ENCODE assay signal across 33 cellular contexts in the genomic region with DNA sequence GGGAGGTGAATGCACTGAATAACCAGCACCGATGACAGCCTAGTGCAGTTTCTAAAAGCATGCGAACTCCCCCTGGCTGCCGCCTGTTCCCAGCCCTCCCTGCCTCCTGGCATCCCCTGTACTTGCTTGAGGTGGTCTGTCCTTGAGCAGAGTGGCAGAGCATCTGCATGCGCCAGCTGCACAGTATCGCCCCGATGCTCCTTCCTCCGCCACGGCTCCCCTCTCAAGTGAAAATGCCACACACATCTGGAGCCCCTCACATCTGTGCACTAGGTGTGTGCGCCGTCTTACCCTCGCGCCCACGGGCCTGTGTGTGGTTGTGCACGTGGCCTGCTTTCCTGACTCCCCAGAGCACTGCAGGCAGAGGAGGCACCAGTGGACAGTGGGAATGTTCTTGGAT.
"Had no signal": no experiment of that assay in that cellular context is flagged by ENCODE, and none has a peak within 500 bp of the region (broad histone marks: within the 10 kb centered on the region; RNA-seq: fewer than 3 reads in every experiment).

No MANE protein-coding gene starts in this region.

- ATAC-seq: activated CD8-positive, alpha-beta T cell treated with anti-CD3 and anti-CD28 coated beads, Interleukin-2, amount 10 ng/mL, durations not matched to agents 7 days and 5 days; activated naive CD4-positive, alpha-beta T cell treated with anti-CD3 and anti-CD28 coated beads, Interleukin-2, amount 50 U/mL, for 72 hours; activated T-cell treated with anti-CD3 and anti-CD28 coated beads, Interleukin-2, amount 50 U/mL, for 4 hours; body of pancreas; PC-3; Right ventricle myocardium inferior had no signal

- H3K9me3 Mint-ChIP-seq: activated CD4-positive, alpha-beta T cell treated with anti-CD3 and anti-CD28 coated beads, Interleukin-2, amount 10 ng/mL, durations not matched to agents 7 days and 5 days; activated naive CD4-positive, alpha-beta T cell treated with anti-CD3 and anti-CD28 coated beads, Interleukin-2, amount 50 U/mL, for 72 hours; activated T-cell treated with anti-CD3 and anti-CD28 coated beads, Interleukin-2, amount 50 U/mL, for 4 hours; activated T-helper 1 cell treated with anti-CD3 and anti-CD28 coated beads, Interleukin-12 subunit alpha, Interleukin-12 subunit beta, Interleukin-2, Interleukin-4 antibody, amounts not matched to agents 30 ng/mL and 10 ng/mL and 1 ng/mL, durations not matched to agents 14 hours and 24 hours and 36 hours had no signal

- H3K36me3 ChIP-seq: adrenal gland, breast epithelium had no signal

- H3K27ac Mint-ChIP-seq: activated CD4-positive, alpha-beta T cell treated with anti-CD3 and anti-CD28 coated beads, Interleukin-2, amount 10 ng/mL, durations not matched to agents 7 days and 5 days; activated CD8-positive, alpha-beta T cell treated with anti-CD3 and anti-CD28 coated beads, Interleukin-2, amount 10 ng/mL, durations not matched to agents 7 days and 5 days; activated naive CD4-positive, alpha-beta T cell treated with anti-CD3 and anti-CD28 coated beads for 36 hours; activated T-helper 1 cell treated with anti-CD3 and anti-CD28 coated beads, Interleukin-12 subunit alpha, Interleukin-12 subunit beta, Interleukin-2, Interleukin-4 antibody, amounts not matched to agents 30 ng/mL and 10 ng/mL and 1 ng/mL, durations not matched to agents 14 hours and 24 hours and 36 hours had no signal

- DNase-seq: activated CD4-positive, alpha-beta T cell treated with anti-CD3 and anti-CD28 coated beads, Interleukin-2, amount 10 ng/mL, durations not matched to agents 7 days and 5 days; activated CD4-positive, alpha-beta T cell treated with anti-CD3 and anti-CD28 coated beads, Interleukin-2, amount 50 U/mL, for 48 hours; activated CD8-positive, alpha-beta T cell treated with anti-CD3 and anti-CD28 coated beads, Interleukin-2, amount 10 ng/mL, durations not matched to agents 7 days and 5 days; activated gamma-delta T cell treated with Interleukin-2 at 50 U/mL for 16 hours; activated naive CD4-positive, alpha-beta T cell treated with anti-CD3 and anti-CD28 coated beads for 36 hours; activated T-cell treated with anti-CD3 and anti-CD28 coated beads, Interleukin-2, amount 50 U/mL, for 4 hours; body of pancreas; caudate nucleus; MM.1S; MV-4-11; NCI-H1092; NCI-H1436 treated with DMSO at 0.1 percent for 48 hours; NCI-H1694 treated with DMSO at 0.1 percent for 48 hours; NCI-H2029 treated with DMSO at 0.1 percent for 48 hours; NCI-H2107; NCI-H2171; NCI-H510A; NCI-H526; NCI-H748 treated with DMSO at 0.1 percent for 48 hours; NK-92 treated with Interleukin-12 subunit alpha and Interleukin-12 subunit beta, amount 100 ng/mL, for 24 hours; PC-3; SW 1271; T-helper 1 cell; T1000 had no signal

- H3K4me1 Mint-ChIP-seq: activated CD4-positive, alpha-beta T cell treated with anti-CD3 and anti-CD28 coated beads, Interleukin-2, amount 10 ng/mL, durations not matched to agents 7 days and 5 days had no signal

- H3K27me3 Mint-ChIP-seq: activated CD4-positive, alpha-beta T cell treated with anti-CD3 and anti-CD28 coated beads, Interleukin-2, amount 10 ng/mL, durations not matched to agents 7 days and 5 days had no signal

- FAIRE-seq: astrocyte, RCC 7860 had no signal

- H3K4me3 Mint-ChIP-seq: activated CD4-positive, alpha-beta T cell treated with anti-CD3 and anti-CD28 coated beads, Interleukin-2, amount 10 ng/mL, durations not matched to agents 7 days and 5 days; activated CD8-positive, alpha-beta T cell treated with anti-CD3 and anti-CD28 coated beads, Interleukin-2, amount 10 ng/mL, durations not matched to agents 7 days and 5 days; activated naive CD4-positive, alpha-beta T cell treated with anti-CD3 and anti-CD28 coated beads for 36 hours; activated T-cell treated with anti-CD3 and anti-CD28 coated beads, Interleukin-2, amount 50 U/mL, for 4 hours; activated T-helper 1 cell treated with anti-CD3 and anti-CD28 coated beads, Interleukin-12 subunit alpha, Interleukin-12 subunit beta, Interleukin-2, Interleukin-4 antibody, amounts not matched to agents 30 ng/mL and 10 ng/mL and 1 ng/mL, durations not matched to agents 14 hours and 24 hours and 36 hours had no signal

- H3K9ac ChIP-seq: KMS-11 had no signal

- H3K4me2 ChIP-seq: KMS-11 had no signal

- H3K27ac ChIP-seq: adrenal gland, body of pancreas, breast epithelium, KMS-11, RWPE1 had no signal

- H3K9me3 ChIP-seq: adrenal gland, body of pancreas, breast epithelium had no signal

- H3K4me1 ChIP-seq: adrenal gland, body of pancreas, breast epithelium had no signal

- H3K27me3 ChIP-seq: adrenal gland, body of pancreas, breast epithelium had no signal

- H3K4me3 ChIP-seq: adrenal gland, body of pancreas, breast epithelium had no signal
